1 cellular context compared by ENCODE assay signal in the genomic region with DNA sequence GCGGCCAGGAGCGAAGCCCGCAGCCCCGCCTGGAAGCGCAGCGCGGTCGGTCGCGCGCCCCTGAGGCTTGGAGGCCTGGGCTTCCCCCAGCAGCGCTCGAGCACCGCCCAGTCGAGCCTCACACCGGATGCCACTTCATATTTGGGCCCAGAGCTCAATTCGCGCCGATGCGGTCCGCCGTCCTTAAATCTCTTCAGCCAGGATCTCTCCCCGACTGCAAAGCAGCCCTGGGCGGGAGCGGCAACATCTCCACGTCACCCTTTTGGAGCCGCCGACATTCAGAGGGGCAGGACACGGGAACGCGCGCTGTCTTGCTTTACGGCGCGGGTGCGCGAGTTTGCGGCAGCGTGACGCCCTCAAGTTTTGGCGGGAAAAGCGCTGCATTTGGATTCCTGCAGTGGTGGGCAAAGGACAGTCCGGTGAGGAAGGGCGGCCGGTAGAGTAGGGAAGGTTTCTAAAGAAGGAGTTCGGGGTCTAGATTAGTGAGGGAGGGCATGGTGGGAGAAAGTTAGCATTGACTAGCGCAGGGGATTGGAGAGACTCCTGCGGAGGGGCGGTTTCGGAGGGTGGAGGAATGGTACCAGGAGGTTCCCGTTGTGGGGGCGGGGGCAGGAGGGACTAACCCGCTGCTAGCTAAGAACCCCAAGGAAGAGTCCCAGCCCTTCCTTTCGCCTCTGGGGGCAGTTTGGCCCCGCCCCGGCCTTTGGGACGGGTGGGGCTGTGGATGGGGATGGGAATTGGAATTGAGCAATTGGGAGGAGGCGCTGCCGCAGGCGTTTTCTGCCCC.
TF ChIP-seq lines count a peak whose summit lies in the region.

No MANE protein-coding gene starts in this region.

TF ChIP-seq in HepG2, 621 proteins besides CTCF, POLR2A, EP300 and RAD21 (continued from another document and continues in another):
- no peak for TF ChIP-seq ZSCAN22 (CRISPR knock-in tag; IDR thresholded peaks at IDR 0.05)
- TF ChIP-seq NCOA5 (CRISPR knock-in tag; IDR thresholded peaks at IDR 0.05), result peak; percentile 93; the same call in 1 of the 2 replicates
- TF ChIP-seq ZSCAN21 (CRISPR knock-in tag; IDR thresholded peaks at IDR 0.05; ENCODE audit: borderline replicate concordance), result peak; percentile 89; the same call in 1 of the 2 replicates
- TF ChIP-seq SUZ12 (IDR thresholded peaks at IDR 0.05; ENCODE audit: low read depth, low read length), result no peak
- peak; percentile 87 for TF ChIP-seq RBM22 (optimal IDR thresholded peaks at IDR 0.05; ENCODE audit: low read length)
- TF ChIP-seq ZNF17 (CRISPR knock-in tag; IDR thresholded peaks at IDR 0.05), result no peak
- TF ChIP-seq ZBTB26 (CRISPR knock-in tag; IDR thresholded peaks at IDR 0.05; ENCODE audit: borderline replicate concordance), result no peak; the same call in 1 of the 2 replicates
- TF ChIP-seq SOX13 (IDR thresholded peaks at IDR 0.05), result peak; percentile 3; the same call in 1 of the 2 replicates
- 0 out of 4 replicates have a peak, but pooled peaks of 1 of the 2 experiments have one; percentile 63 for TF ChIP-seq SOX13 (CRISPR knock-in tag; conservative IDR thresholded peaks at IDR 0.05 in 1 of 2, IDR thresholded peaks at IDR 0.05 in 1 of 2)
- peak; percentile 98 for TF ChIP-seq GATAD1 (CRISPR knock-in tag; IDR thresholded peaks at IDR 0.05)
- no peak for TF ChIP-seq FOXA1 (IDR thresholded peaks at IDR 0.05)
- TF ChIP-seq FOXA1 (CRISPR knock-in tag; IDR thresholded peaks at IDR 0.05), result no peak; the same call in 1 of the 2 replicates
- peak; percentile 96 for TF ChIP-seq YEATS4 (CRISPR knock-in tag; IDR thresholded peaks at IDR 0.05; ENCODE audit: borderline replicate concordance)
- peak; percentile 52; the same call in 1 of the 2 replicates for TF ChIP-seq FOXP4 (CRISPR knock-in tag; IDR thresholded peaks at IDR 0.05)
- peak; percentile 71 to 72; a peak in 2 of 4 replicates for TF ChIP-seq KLF16 (CRISPR knock-in tag; IDR thresholded peaks at IDR 0.05)
- TF ChIP-seq RNF2 (conservative IDR thresholded peaks at IDR 0.05; ENCODE audit: low read depth), result 0 out of 2 replicates have a peak, but pooled peaks have one; percentile 31
- no peak for TF ChIP-seq RFX5 (IDR thresholded peaks at IDR 0.05; ENCODE audit: low read depth, low read length)
- peak; percentile 61; the same call in 1 of the 2 replicates for TF ChIP-seq IRF2 (CRISPR knock-in tag; IDR thresholded peaks at IDR 0.05)
- peak; percentile 94; the same call in 1 of the 2 replicates for TF ChIP-seq HOXA5 (CRISPR knock-in tag; IDR thresholded peaks at IDR 0.05)
- TF ChIP-seq, protein P1, sequence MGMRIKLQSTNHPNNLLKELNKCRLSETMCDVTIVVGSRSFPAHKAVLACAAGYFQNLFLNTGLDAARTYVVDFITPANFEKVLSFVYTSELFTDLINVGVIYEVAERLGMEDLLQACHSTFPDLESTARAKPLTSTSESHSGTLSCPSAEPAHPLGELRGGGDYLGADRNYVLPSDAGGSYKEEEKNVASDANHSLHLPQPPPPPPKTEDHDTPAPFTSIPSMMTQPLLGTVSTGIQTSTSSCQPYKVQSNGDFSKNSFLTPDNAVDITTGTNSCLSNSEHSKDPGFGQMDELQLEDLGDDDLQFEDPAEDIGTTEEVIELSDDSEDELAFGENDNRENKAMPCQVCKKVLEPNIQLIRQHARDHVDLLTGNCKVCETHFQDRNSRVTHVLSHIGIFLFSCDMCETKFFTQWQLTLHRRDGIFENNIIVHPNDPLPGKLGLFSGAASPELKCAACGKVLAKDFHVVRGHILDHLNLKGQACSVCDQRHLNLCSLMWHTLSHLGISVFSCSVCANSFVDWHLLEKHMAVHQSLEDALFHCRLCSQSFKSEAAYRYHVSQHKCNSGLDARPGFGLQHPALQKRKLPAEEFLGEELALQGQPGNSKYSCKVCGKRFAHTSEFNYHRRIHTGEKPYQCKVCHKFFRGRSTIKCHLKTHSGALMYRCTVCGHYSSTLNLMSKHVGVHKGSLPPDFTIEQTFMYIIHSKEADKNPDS (CRISPR knock-in tag; IDR thresholded peaks at IDR 0.05), result peak; percentile 56; the same call in 1 of the 2 replicates
- TF ChIP-seq ZNF788 (CRISPR knock-in tag; IDR thresholded peaks at IDR 0.05; ENCODE audit: borderline replicate concordance), result peak; percentile 65
- TF ChIP-seq PREB (CRISPR knock-in tag; IDR thresholded peaks at IDR 0.05), result peak; percentile 79; the same call in 1 of the 2 replicates
- TF ChIP-seq ZNF543 (CRISPR knock-in tag; IDR thresholded peaks at IDR 0.05), result peak; percentile 76
- TF ChIP-seq ZNF367 (CRISPR knock-in tag; IDR thresholded peaks at IDR 0.05; ENCODE audit: borderline replicate concordance), result peak; percentile 89; the same call in 1 of the 2 replicates
- TF ChIP-seq, protein P2, sequence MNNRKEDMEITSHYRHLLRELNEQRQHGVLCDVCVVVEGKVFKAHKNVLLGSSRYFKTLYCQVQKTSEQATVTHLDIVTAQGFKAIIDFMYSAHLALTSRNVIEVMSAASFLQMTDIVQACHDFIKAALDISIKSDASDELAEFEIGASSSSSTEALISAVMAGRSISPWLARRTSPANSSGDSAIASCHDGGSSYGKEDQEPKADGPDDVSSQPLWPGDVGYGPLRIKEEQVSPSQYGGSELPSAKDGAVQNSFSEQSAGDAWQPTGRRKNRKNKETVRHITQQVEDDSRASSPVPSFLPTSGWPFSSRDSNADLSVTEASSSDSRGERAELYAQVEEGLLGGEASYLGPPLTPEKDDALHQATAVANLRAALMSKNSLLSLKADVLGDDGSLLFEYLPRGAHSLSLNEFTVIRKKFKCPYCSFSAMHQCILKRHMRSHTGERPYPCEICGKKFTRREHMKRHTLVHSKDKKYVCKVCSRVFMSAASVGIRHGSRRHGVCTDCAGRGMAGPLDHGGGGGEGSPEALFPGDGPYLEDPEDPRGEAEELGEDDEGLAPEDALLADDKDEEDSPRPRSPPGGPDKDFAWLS (CRISPR knock-in tag; IDR thresholded peaks at IDR 0.05; ENCODE audit: borderline replicate concordance), result no peak
- 0 out of 2 replicates have a peak, but pooled peaks have one; percentile 71 for TF ChIP-seq SMAD1 (CRISPR knock-in tag; IDR thresholded peaks at IDR 0.05; ENCODE audit: borderline replicate concordance, low read depth)
- TF ChIP-seq ZNF576 (CRISPR knock-in tag; IDR thresholded peaks at IDR 0.05), result no peak
- no peak for TF ChIP-seq AKAP8 (CRISPR knock-in tag; IDR thresholded peaks at IDR 0.05)
- 0 out of 2 replicates have a peak, but pooled peaks have one; percentile 55 for TF ChIP-seq KLF15 (CRISPR knock-in tag; IDR thresholded peaks at IDR 0.05; ENCODE audit: borderline replicate concordance)
- TF ChIP-seq, protein P3, sequence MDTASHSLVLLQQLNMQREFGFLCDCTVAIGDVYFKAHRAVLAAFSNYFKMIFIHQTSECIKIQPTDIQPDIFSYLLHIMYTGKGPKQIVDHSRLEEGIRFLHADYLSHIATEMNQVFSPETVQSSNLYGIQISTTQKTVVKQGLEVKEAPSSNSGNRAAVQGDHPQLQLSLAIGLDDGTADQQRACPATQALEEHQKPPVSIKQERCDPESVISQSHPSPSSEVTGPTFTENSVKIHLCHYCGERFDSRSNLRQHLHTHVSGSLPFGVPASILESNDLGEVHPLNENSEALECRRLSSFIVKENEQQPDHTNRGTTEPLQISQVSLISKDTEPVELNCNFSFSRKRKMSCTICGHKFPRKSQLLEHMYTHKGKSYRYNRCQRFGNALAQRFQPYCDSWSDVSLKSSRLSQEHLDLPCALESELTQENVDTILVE (CRISPR knock-in tag; IDR thresholded peaks at IDR 0.05), result no peak; the same call in 1 of the 2 replicates
- TF ChIP-seq, protein P4, sequence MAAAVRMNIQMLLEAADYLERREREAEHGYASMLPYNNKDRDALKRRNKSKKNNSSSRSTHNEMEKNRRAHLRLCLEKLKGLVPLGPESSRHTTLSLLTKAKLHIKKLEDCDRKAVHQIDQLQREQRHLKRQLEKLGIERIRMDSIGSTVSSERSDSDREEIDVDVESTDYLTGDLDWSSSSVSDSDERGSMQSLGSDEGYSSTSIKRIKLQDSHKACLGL (CRISPR knock-in tag; IDR thresholded peaks at IDR 0.05), result peak; percentile 82; the same call in 1 of the 2 replicates
- TF ChIP-seq ZNF343 (CRISPR knock-in tag; IDR thresholded peaks at IDR 0.05), result peak; percentile 85; the same call in 1 of the 2 replicates
- no peak for TF ChIP-seq CHD4 (IDR thresholded peaks at IDR 0.05; ENCODE audit: borderline replicate concordance, low read length)
- no peak for TF ChIP-seq ZNF264 (CRISPR knock-in tag; IDR thresholded peaks at IDR 0.05)
- peak; percentile 59 for TF ChIP-seq CEBPG (CRISPR knock-in tag; IDR thresholded peaks at IDR 0.05)
- TF ChIP-seq SKI (IDR thresholded peaks at IDR 0.05; ENCODE audit: partially characterized antibody), result no peak
- TF ChIP-seq SALL1 (CRISPR knock-in tag; IDR thresholded peaks at IDR 0.05), result peak; percentile 91
- no peak; the same call in 1 of the 2 replicates for TF ChIP-seq ZBTB21 (CRISPR knock-in tag; IDR thresholded peaks at IDR 0.05)
- 0 out of 2 replicates have a peak, but pooled peaks have one; percentile 55 for TF ChIP-seq BRCA1 (CRISPR knock-in tag; IDR thresholded peaks at IDR 0.05)
- TF ChIP-seq HMG20A (CRISPR knock-in tag; IDR thresholded peaks at IDR 0.05; ENCODE audit: borderline replicate concordance), result no peak
- peak; percentile 72; the same call in 1 of the 2 replicates for TF ChIP-seq THAP8 (CRISPR knock-in tag; IDR thresholded peaks at IDR 0.05; ENCODE audit: borderline replicate concordance)
- peak; percentile 94; the same call in 1 of the 2 replicates for TF ChIP-seq ZMAT3 (CRISPR knock-in tag; conservative IDR thresholded peaks at IDR 0.05)
- peak; percentile 89 for TF ChIP-seq ZNF780A (CRISPR knock-in tag; IDR thresholded peaks at IDR 0.05)
- TF ChIP-seq NR2F2 (IDR thresholded peaks at IDR 0.05; ENCODE audit: borderline replicate concordance, low read depth), result peak; percentile 64; the same call in 1 of the 2 replicates
- peak; percentile 66; the same call in 1 of the 2 replicates for TF ChIP-seq THAP9 (CRISPR knock-in tag; IDR thresholded peaks at IDR 0.05; ENCODE audit: borderline replicate concordance)
- peak; percentile 74 for TF ChIP-seq ZNF143 (CRISPR knock-in tag; IDR thresholded peaks at IDR 0.05)
- TF ChIP-seq ZNF414 (CRISPR knock-in tag; IDR thresholded peaks at IDR 0.05), result peak; percentile 92
